17 cellular contexts compared by ENCODE assay signal in genomic region chr3:35927441-35927840, GRCh38.
A peak's percentile ranks its signal among the peaks of the same experiment; 100 is the strongest.
DNase-seq lines count a peak whose midpoint lies in the region; ATAC-seq lines count a peak whose summit lies in the region.
"Had no signal": no experiment of that assay in that cellular context is flagged by ENCODE, and none has a peak within 500 bp of the region (broad histone marks: within the 10 kb centered on the region; RNA-seq: fewer than 3 reads in every experiment).

No MANE protein-coding gene starts in this region.

- H3K27ac ChIP-seq in caudate nucleus (ENCODE audit: low read depth, low read length) = peak overlapping the region; percentile 80
- H3K27ac ChIP-seq: BLaER1, GM23248, HL-60 had no signal

- H3K27me3 Mint-ChIP-seq in activated T-helper 1 cell treated with anti-CD3 and anti-CD28 coated beads, Interleukin-12 subunit alpha, Interleukin-12 subunit beta, Interleukin-2, Interleukin-4 antibody, amounts not matched to agents 30 ng/mL and 10 ng/mL and 1 ng/mL, durations not matched to agents 14 hours and 24 hours and 36 hours (ENCODE audit: insufficient read depth) = no peaks in the 10 kb centered on the region
- H3K27me3 Mint-ChIP-seq: CD4-positive, alpha-beta memory T cell had no signal

- ATAC-seq in GM21515 (IDR thresholded peaks at IDR 0.05; ENCODE audit: unreplicated experiment) (no peak), HG02885 (IDR thresholded peaks at IDR 0.05; ENCODE audit: poor library complexity, unreplicated experiment) (no peak)

- no peaks in the 10 kb centered on the region for H3K9me3 Mint-ChIP-seq in activated T-helper 1 cell treated with anti-CD3 and anti-CD28 coated beads, Interleukin-12 subunit alpha, Interleukin-12 subunit beta, Interleukin-2, Interleukin-4 antibody, amounts not matched to agents 30 ng/mL and 10 ng/mL and 1 ng/mL, durations not matched to agents 14 hours and 24 hours and 36 hours

- H3K4me3 Mint-ChIP-seq in activated T-helper 1 cell treated with anti-CD3 and anti-CD28 coated beads, Interleukin-12 subunit alpha, Interleukin-12 subunit beta, Interleukin-2, Interleukin-4 antibody, amounts not matched to agents 30 ng/mL and 10 ng/mL and 1 ng/mL, durations not matched to agents 14 hours and 24 hours and 36 hours = no peak overlapping the region
- H3K4me3 Mint-ChIP-seq: CD14-positive monocyte; CD4-positive, alpha-beta memory T cell had no signal

- DNase-seq in NCI-H1048 (lab: John Stamatoyannopoulos, UW) = peak; percentile 47
- peak in 10 of 61 donors; percentile 12 to 84 (median 29) for DNase-seq in caudate nucleus (lab: John Stamatoyannopoulos, UW)
- peak; percentile 48 for DNase-seq in pons (ENCODE audit: low spot score)
- no peak for DNase-seq in NCI-H774 (lab: John Stamatoyannopoulos, UW)
- no peak for DNase-seq in activated T-helper 1 cell treated with anti-CD3 and anti-CD28 coated beads, Interleukin-12 subunit alpha, Interleukin-12 subunit beta, Interleukin-2, Interleukin-4 antibody, amounts not matched to agents 30 ng/mL and 10 ng/mL and 1 ng/mL, durations not matched to agents 14 hours and 24 hours and 36 hours (ENCODE audit: low spot score)
- DNase-seq: 8988T; Calu3; CD4-positive, alpha-beta memory T cell; DMS79 treated with DMSO at 0.1 percent for 48 hours; GF-D8; GM23248; IMR-90 had no signal

- H3K36me3 Mint-ChIP-seq in activated T-helper 1 cell treated with anti-CD3 and anti-CD28 coated beads, Interleukin-12 subunit alpha, Interleukin-12 subunit beta, Interleukin-2, Interleukin-4 antibody, amounts not matched to agents 30 ng/mL and 10 ng/mL and 1 ng/mL, durations not matched to agents 14 hours and 24 hours and 36 hours (ENCODE audit: low read depth) = no peaks in the 10 kb centered on the region
- H3K36me3 Mint-ChIP-seq: CD14-positive monocyte; CD4-positive, alpha-beta memory T cell had no signal

- no peaks in the 10 kb centered on the region for H3K4me1 Mint-ChIP-seq in activated T-helper 1 cell treated with anti-CD3 and anti-CD28 coated beads, Interleukin-12 subunit alpha, Interleukin-12 subunit beta, Interleukin-2, Interleukin-4 antibody, amounts not matched to agents 30 ng/mL and 10 ng/mL and 1 ng/mL, durations not matched to agents 14 hours and 24 hours and 36 hours (ENCODE audit: low read depth)
- H3K4me1 Mint-ChIP-seq: CD14-positive monocyte; CD4-positive, alpha-beta memory T cell had no signal

- no peak overlapping the region for H3K27ac Mint-ChIP-seq in activated T-helper 1 cell treated with anti-CD3 and anti-CD28 coated beads, Interleukin-12 subunit alpha, Interleukin-12 subunit beta, Interleukin-2, Interleukin-4 antibody, amounts not matched to agents 30 ng/mL and 10 ng/mL and 1 ng/mL, durations not matched to agents 14 hours and 24 hours and 36 hours
- H3K27ac Mint-ChIP-seq: CD14-positive monocyte; CD4-positive, alpha-beta memory T cell had no signal

- intact Hi-C loops in activated T-helper 1 cell treated with anti-CD3 and anti-CD28 coated beads, Interleukin-12 subunit alpha, Interleukin-12 subunit beta, Interleukin-2, Interleukin-4 antibody, amounts not matched to agents 30 ng/mL and 10 ng/mL and 1 ng/mL, durations not matched to agents 14 hours and 24 hours and 36 hours (cut with micrococcal nuclease) = no loop called here

Comparison
In these comparisons a context has a peak if more than half of its experiments do, and no peak if none do; other contexts are left out.
1. DNase-seq: peak in NCI-H1048 (single experiment) and pons (single experiment); none in NCI-H774 (single experiment) and activated T-helper 1 cell treated with anti-CD3 and anti-CD28 coated beads, Interleukin-12 subunit alpha, Interleukin-12 subunit beta, Interleukin-2, Interleukin-4 antibody, amounts not matched to agents 30 ng/mL and 10 ng/mL and 1 ng/mL, durations not matched to agents 14 hours and 24 hours and 36 hours (single experiment).